20 cellular contexts compared by ENCODE assay signal in the genomic region with DNA sequence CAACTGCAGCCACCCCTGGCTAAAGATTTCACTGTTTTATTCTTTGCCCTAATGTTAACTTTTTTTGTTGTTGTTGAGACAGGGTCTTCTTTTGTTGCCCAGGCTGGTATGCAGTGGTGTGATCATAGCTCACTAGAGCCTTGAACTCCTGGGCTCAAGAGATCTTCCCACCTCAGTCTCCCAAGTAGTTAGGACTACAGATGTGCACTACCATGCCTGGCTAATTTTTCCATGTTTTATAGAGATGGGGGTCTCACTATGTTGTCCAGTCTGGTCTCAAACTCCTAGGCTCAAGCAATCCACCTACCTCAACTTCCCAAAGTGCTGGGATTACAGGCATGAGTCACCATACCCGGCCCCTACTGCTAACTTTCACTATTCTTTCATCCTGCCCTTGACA.
DNase-seq lines count a peak whose midpoint lies in the region; ATAC-seq and TF ChIP-seq lines count a peak whose summit lies in the region.
"Had no signal": no experiment of that assay in that cellular context is flagged by ENCODE, and none has a peak within 500 bp of the region (broad histone marks: within the 10 kb centered on the region; RNA-seq: fewer than 3 reads in every experiment).

No MANE protein-coding gene starts in this region.

- DNase-seq in CD4-positive, alpha-beta T cell, result no peak
- DNase-seq in memory B cell (ENCODE audit: low spot score in 2 of 2) (no peak), OCI-LY7 (ENCODE audit: low spot score) (no peak), NCI-H2227 treated with DMSO at 0.1 percent for 48 hours (lab: John Stamatoyannopoulos, UW) (no peak)
- no peak for DNase-seq in activated T-helper 1 cell treated with anti-CD3 and anti-CD28 coated beads, Interleukin-12 subunit alpha, Interleukin-12 subunit beta, Interleukin-2, Interleukin-4 antibody, amounts not matched to agents 30 ng/mL and 10 ng/mL and 1 ng/mL, durations not matched to agents 14 hours and 24 hours and 36 hours (ENCODE audit: low spot score)
- DNase-seq: ACHN, COR-L47, DMS 273 treated with DMSO at 0.1 percent for 48 hours, DND-41, H7, Karpas-422, NCI-H1417 treated with DMSO at 0.1 percent for 48 hours, NCI-H187 treated with DMSO at 0.1 percent for 48 hours, NCI-H524 treated with DMSO at 0.1 percent for 48 hours, Peyer's patch, SHP77 had no signal

- no peak overlapping the region for H3K4me3 Mint-ChIP-seq in CD4-positive, alpha-beta T cell
- no peak overlapping the region for H3K4me3 Mint-ChIP-seq in dendritic cell treated with granulocyte-macrophage colony-stimulating factor and Interleukin-4, amounts not matched to agents 40 ng/mL and 50 ng/mL, for 4 days
- no peak overlapping the region for H3K4me3 Mint-ChIP-seq in memory B cell
- H3K4me3 Mint-ChIP-seq in activated T-helper 1 cell treated with anti-CD3 and anti-CD28 coated beads, Interleukin-12 subunit alpha, Interleukin-12 subunit beta, Interleukin-2, Interleukin-4 antibody, amounts not matched to agents 30 ng/mL and 10 ng/mL and 1 ng/mL, durations not matched to agents 14 hours and 24 hours and 36 hours, result no peak overlapping the region

- CTCF ChIA-PET in CD4-positive, alpha-beta T cell (lab: Charles Lee), result no interaction called here
- CTCF ChIA-PET in HEK293 (lab: Yijun Ruan, JAX), result interaction anchor here (0.9 to 11.0 kb wide), 6 partner anchors 10 to 385 kb away, joined by 3 to 117 read pairs (median 13); a partner anchor contains a TSS
- CTCF ChIA-PET in OCI-LY7 (lab: Charles Lee; ENCODE audit: unreplicated experiment), result no interaction called here

- no peaks in the 10 kb centered on the region for H3K4me1 ChIP-seq in HEK293 (ENCODE audit: control insufficient read depth, insufficient read depth, low read length)
- peaks cover 22% of the 10 kb centered on the region for H3K4me1 ChIP-seq in OCI-LY7 (ENCODE audit: insufficient read depth, low read length, poor library complexity, severe bottlenecking)

- H3K27me3 Mint-ChIP-seq in CD4-positive, alpha-beta T cell, result no peaks in the 10 kb centered on the region
- H3K27me3 Mint-ChIP-seq in dendritic cell treated with granulocyte-macrophage colony-stimulating factor and Interleukin-4, amounts not matched to agents 40 ng/mL and 50 ng/mL, for 4 days, result no peaks in the 10 kb centered on the region
- H3K27me3 Mint-ChIP-seq in memory B cell, result no peaks in the 10 kb centered on the region
- no peaks in the 10 kb centered on the region for H3K27me3 Mint-ChIP-seq in activated T-helper 1 cell treated with anti-CD3 and anti-CD28 coated beads, Interleukin-12 subunit alpha, Interleukin-12 subunit beta, Interleukin-2, Interleukin-4 antibody, amounts not matched to agents 30 ng/mL and 10 ng/mL and 1 ng/mL, durations not matched to agents 14 hours and 24 hours and 36 hours (ENCODE audit: insufficient read depth)

- H2AFZ ChIP-seq in OCI-LY7 (ENCODE audit: low read length), result no peak overlapping the region

- no peak for TF ChIP-seq CTCF in CD4-positive, alpha-beta T cell (IDR thresholded peaks at IDR 0.05)
- no peak for TF ChIP-seq CTCF in HEK293 (tag by site-specific recombination; IDR thresholded peaks at IDR 0.05)
- no peak for TF ChIP-seq CTCF in OCI-LY7 (conservative IDR thresholded peaks at IDR 0.05; ENCODE audit: low read length)

- no peaks in the 10 kb centered on the region for H3K36me3 ChIP-seq in HEK293 (ENCODE audit: control insufficient read depth in 2 of 2, insufficient read depth in 1 of 2, low read length in 2 of 2)
- no peaks in the 10 kb centered on the region for H3K36me3 ChIP-seq in OCI-LY7 (ENCODE audit: insufficient read depth, low read length)
- H3K36me3 ChIP-seq: Peyer's patch had no signal

- no peaks in the 10 kb centered on the region for H3K9me2 ChIP-seq in OCI-LY7 (ENCODE audit: insufficient read depth, low read length)

- H3K4me1 Mint-ChIP-seq in CD4-positive, alpha-beta T cell (ENCODE audit: low read depth), result peaks cover 19% of the 10 kb centered on the region
- peaks cover 25% of the 10 kb centered on the region for H3K4me1 Mint-ChIP-seq in dendritic cell treated with granulocyte-macrophage colony-stimulating factor and Interleukin-4, amounts not matched to agents 40 ng/mL and 50 ng/mL, for 4 days (ENCODE audit: low read depth)
- peaks cover 15% of the 10 kb centered on the region for H3K4me1 Mint-ChIP-seq in memory B cell
- H3K4me1 Mint-ChIP-seq in activated T-helper 1 cell treated with anti-CD3 and anti-CD28 coated beads, Interleukin-12 subunit alpha, Interleukin-12 subunit beta, Interleukin-2, Interleukin-4 antibody, amounts not matched to agents 30 ng/mL and 10 ng/mL and 1 ng/mL, durations not matched to agents 14 hours and 24 hours and 36 hours (ENCODE audit: low read depth), result peaks cover 20% of the 10 kb centered on the region

- no peaks in the 10 kb centered on the region for H3K79me2 ChIP-seq in OCI-LY7 (ENCODE audit: insufficient read depth, low read depth, low read length)

- no peaks in the 10 kb centered on the region for H3K9me3 Mint-ChIP-seq in CD4-positive, alpha-beta T cell
- no peaks in the 10 kb centered on the region for H3K9me3 Mint-ChIP-seq in dendritic cell treated with granulocyte-macrophage colony-stimulating factor and Interleukin-4, amounts not matched to agents 40 ng/mL and 50 ng/mL, for 4 days
- H3K9me3 Mint-ChIP-seq in memory B cell, result no peaks in the 10 kb centered on the region
- H3K9me3 Mint-ChIP-seq in activated T-helper 1 cell treated with anti-CD3 and anti-CD28 coated beads, Interleukin-12 subunit alpha, Interleukin-12 subunit beta, Interleukin-2, Interleukin-4 antibody, amounts not matched to agents 30 ng/mL and 10 ng/mL and 1 ng/mL, durations not matched to agents 14 hours and 24 hours and 36 hours, result no peaks in the 10 kb centered on the region
- H3K9me3 Mint-ChIP-seq: CD14-positive monocyte had no signal

- no peak for ATAC-seq in CD4-positive, alpha-beta T cell (ENCODE audit: poor library complexity)
- ATAC-seq in memory B cell (ENCODE audit: low read depth), result no peak

- H4K20me1 ChIP-seq in OCI-LY7 (ENCODE audit: insufficient read depth, low read length), result no peaks in the 10 kb centered on the region; the same call in 1 of the 2 replicates

- POLR2A ChIA-PET in CD4-positive, alpha-beta T cell (lab: Charles Lee), result no interaction called here
- POLR2A ChIA-PET in HEK293 (lab: Yijun Ruan, JAX) (no interaction called here), OCI-LY7 (lab: Charles Lee) (no interaction called here)

- no peak overlapping the region for H3K27ac ChIP-seq in CD4-positive, alpha-beta T cell (ENCODE audit: low read depth, low read length)
- H3K27ac ChIP-seq in HEK293 (ENCODE audit: extremely low read depth, low read depth, low read length), result no peak overlapping the region
- H3K27ac ChIP-seq in OCI-LY7 (ENCODE audit: low read depth, low read length, poor library complexity, severe bottlenecking), result no peak overlapping the region
- H3K27ac ChIP-seq: Peyer's patch had no signal

- no peak overlapping the region for H3K4me2 ChIP-seq in OCI-LY7 (ENCODE audit: low read length)

- no peak overlapping the region for H3K4me3 ChIP-seq in HEK293 (ENCODE audit: low read depth, low read length)
- H3K4me3 ChIP-seq in OCI-LY7 (ENCODE audit: low read depth, low read length, poor library complexity, severe bottlenecking), result no peak overlapping the region
- H3K4me3 ChIP-seq: Peyer's patch, SK-N-MC had no signal

- intact Hi-C loops in CD4-positive, alpha-beta T cell (cut with DNase I, micrococcal nuclease), result no loop called here
- intact Hi-C loops in dendritic cell treated with granulocyte-macrophage colony-stimulating factor and Interleukin-4, amounts not matched to agents 40 ng/mL and 50 ng/mL, for 4 days (cut with micrococcal nuclease), result no loop called here
- intact Hi-C loops in OCI-LY7 (cut with micrococcal nuclease; ENCODE audit: unreplicated experiment), result no loop called here
- intact Hi-C loops in activated T-helper 1 cell treated with anti-CD3 and anti-CD28 coated beads, Interleukin-12 subunit alpha, Interleukin-12 subunit beta, Interleukin-2, Interleukin-4 antibody, amounts not matched to agents 30 ng/mL and 10 ng/mL and 1 ng/mL, durations not matched to agents 14 hours and 24 hours and 36 hours (cut with micrococcal nuclease), result loop anchor here (5.0 to 10.0 kb wide), 2 partner anchors 72 to 189 kb away; a partner anchor contains a TSS

- H3K9me3 ChIP-seq in CD4-positive, alpha-beta T cell (ENCODE audit: control insufficient read depth, low read length), result no peaks in the 10 kb centered on the region
- H3K9me3 ChIP-seq in HEK293 (ENCODE audit: control insufficient read depth, insufficient read depth, low read depth, low read length) (no peaks in the 10 kb centered on the region), OCI-LY7 (ENCODE audit: low read length) (no peaks in the 10 kb centered on the region)
- H3K9me3 ChIP-seq: Peyer's patch had no signal

- peak overlapping the region; percentile 12 for H3K27ac Mint-ChIP-seq in CD4-positive, alpha-beta T cell
- H3K27ac Mint-ChIP-seq in dendritic cell treated with granulocyte-macrophage colony-stimulating factor and Interleukin-4, amounts not matched to agents 40 ng/mL and 50 ng/mL, for 4 days, result peak overlapping the region; percentile 70
- peak overlapping the region; percentile 40 for H3K27ac Mint-ChIP-seq in memory B cell
- no peak overlapping the region for H3K27ac Mint-ChIP-seq in activated T-helper 1 cell treated with anti-CD3 and anti-CD28 coated beads, Interleukin-12 subunit alpha, Interleukin-12 subunit beta, Interleukin-2, Interleukin-4 antibody, amounts not matched to agents 30 ng/mL and 10 ng/mL and 1 ng/mL, durations not matched to agents 14 hours and 24 hours and 36 hours

- peaks cover 4% of the 10 kb centered on the region for H3K36me3 Mint-ChIP-seq in CD4-positive, alpha-beta T cell (ENCODE audit: low read depth)
- H3K36me3 Mint-ChIP-seq in dendritic cell treated with granulocyte-macrophage colony-stimulating factor and Interleukin-4, amounts not matched to agents 40 ng/mL and 50 ng/mL, for 4 days (ENCODE audit: low read depth), result peaks cover 17% of the 10 kb centered on the region
- H3K36me3 Mint-ChIP-seq in memory B cell, result peaks cover 6% of the 10 kb centered on the region
- H3K36me3 Mint-ChIP-seq in activated T-helper 1 cell treated with anti-CD3 and anti-CD28 coated beads, Interleukin-12 subunit alpha, Interleukin-12 subunit beta, Interleukin-2, Interleukin-4 antibody, amounts not matched to agents 30 ng/mL and 10 ng/mL and 1 ng/mL, durations not matched to agents 14 hours and 24 hours and 36 hours (ENCODE audit: low read depth), result peaks cover 7% of the 10 kb centered on the region

- no TSS peak for BruUV-seq in OCI-LY7 (replicated peaks; lab: Mats Ljungman, UMichigan)

- no peaks in the 10 kb centered on the region for H3K27me3 ChIP-seq in CD4-positive, alpha-beta T cell (ENCODE audit: control insufficient read depth, insufficient read depth, low read length)
- H3K27me3 ChIP-seq: Peyer's patch had no signal

TF ChIP-seq in HEK293, 187 proteins besides CTCF, POLR2A, EP300 and RAD21:
- TF ChIP-seq ZNF121 (tag by site-specific recombination; IDR thresholded peaks at IDR 0.05) (peak; percentile 80), ZNF354C (tag by site-specific recombination; IDR thresholded peaks at IDR 0.05; ENCODE audit: borderline replicate concordance, low read depth) (no peak)
